Comparison of ENCODE assay signal across 34 cellular contexts in the genomic region with DNA sequence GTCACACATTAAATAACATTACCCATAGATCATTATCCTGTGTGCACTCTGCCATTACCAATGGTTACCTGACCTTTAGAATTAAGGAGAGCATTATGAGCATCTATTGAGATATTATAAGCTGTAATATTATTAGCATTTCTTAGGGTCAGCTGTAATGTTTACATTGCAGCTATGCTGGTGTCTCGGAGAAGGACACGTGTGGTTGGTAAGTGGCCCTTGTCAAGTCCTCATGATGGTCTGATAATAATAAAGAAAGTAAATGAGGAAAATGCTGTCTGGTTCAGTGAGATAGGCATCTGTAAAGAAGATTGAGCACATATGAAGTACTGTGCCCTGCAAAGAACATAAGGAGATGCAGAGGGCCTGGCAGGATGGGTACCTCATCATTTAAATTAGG.
"Had no signal": no experiment of that assay in that cellular context is flagged by ENCODE, and none has a peak within 500 bp of the region (broad histone marks: within the 10 kb centered on the region; RNA-seq: fewer than 3 reads in every experiment).

No MANE protein-coding gene starts in this region.

- H3K27ac ChIP-seq: brain microvascular endothelial cell, Peyer's patch, SK-N-MC had no signal

- H3K27me3 ChIP-seq: brain microvascular endothelial cell, MG63, Peyer's patch had no signal

- H3K36me3 ChIP-seq: brain microvascular endothelial cell, MG63, Peyer's patch had no signal

- H3K9me3 ChIP-seq: MG63, Peyer's patch had no signal

- H3K4me1 ChIP-seq: Peyer's patch had no signal

- DNase-seq: activated CD4-positive, alpha-beta T cell treated with anti-CD3 and anti-CD28 coated beads, Interleukin-2, amount 10 ng/mL, durations not matched to agents 24 days and 14 days; activated CD4-positive, alpha-beta T cell treated with anti-CD3 and anti-CD28 coated beads, Interleukin-2, amount 50 U/mL, for 4 hours; activated CD8-positive, alpha-beta T cell treated with anti-CD3 and anti-CD28 coated beads for 36 hours; activated effector memory CD4-positive, alpha-beta T cell treated with anti-CD3 and anti-CD28 coated beads, Interleukin-2, amount 50 U/mL, for 16 hours; activated naive CD4-positive, alpha-beta T cell; activated naive CD4-positive, alpha-beta T cell treated with anti-CD3 and anti-CD28 coated beads, Interleukin-2, amount 50 U/mL, for 16 hours; activated naive CD8-positive, alpha-beta T cell treated with anti-CD3 and anti-CD28 coated beads for 36 hours; activated T-cell treated with anti-CD3 and anti-CD28 coated beads, Interleukin-2, amount 50 U/mL, for 1 hour; activated T-cell treated with anti-CD3 and anti-CD28 coated beads, Interleukin-2, amount 50 U/mL, for 72 hours; amniotic stem cell; aorta; brain microvascular endothelial cell; central memory CD4-positive, alpha-beta T cell; Kasumi-1; KG1; MG63; NCI-H1048; NCI-H1105 treated with DMSO at 0.1 percent for 48 hours; NCI-H146; NCI-H187; NCI-H2029 treated with DMSO at 0.1 percent for 48 hours; NCI-H2107; NCI-H510A; NCI-H526; NCI-H748 treated with DMSO at 0.1 percent for 48 hours; NK-92 treated with Interleukin-12 subunit alpha and Interleukin-12 subunit beta, amount 100 ng/mL, for 24 hours; PC-3; Peyer's patch; RPMI8226; SW 1271; T-helper 1 cell; T-helper 2 cell; T-helper 9 cell had no signal

- H3K4me3 ChIP-seq: MG63, Peyer's patch, SK-N-MC had no signal
